1 cellular context compared by ENCODE assay signal in genomic region chr3:122572940-122573412, GRCh38.
TF ChIP-seq lines count a peak whose summit lies in the region.

No MANE protein-coding gene starts in this region.

TF ChIP-seq in IMR-90, 13 proteins besides CTCF, POLR2A, EP300 and RAD21 (continued from another document):
- TF ChIP-seq CHD1 (IDR thresholded peaks at IDR 0.05; ENCODE audit: low read depth, low read length) (no peak), MAZ (IDR thresholded peaks at IDR 0.05; ENCODE audit: borderline replicate concordance, low read depth, low read length) (no peak), RCOR1 (IDR thresholded peaks at IDR 0.05; ENCODE audit: insufficient replicate concordance, low read length) (no peak), MAFK (IDR thresholded peaks at IDR 0.05; ENCODE audit: low read depth, low read length) (no peak), NFE2L2 (IDR thresholded peaks at IDR 0.05; ENCODE audit: low read depth, low read length) (no peak), MXI1 (IDR thresholded peaks at IDR 0.05; ENCODE audit: borderline replicate concordance, low read depth, low read length) (no peak), RFX5 (IDR thresholded peaks at IDR 0.05; ENCODE audit: low read depth, low read length) (no peak), USF2 (IDR thresholded peaks at IDR 0.05; ENCODE audit: low read depth, low read length) (no peak), BHLHE40 (IDR thresholded peaks at IDR 0.05; ENCODE audit: low read depth, low read length) (no peak)
